Comparison of ENCODE assay signal across 9 cellular contexts in genomic region chr12:23950011-23950774, GRCh38. TPM values are rescaled to one million over a fixed set of nuclear protein-coding genes. Genes with fewer than 3 reads are reported as not detected.
DNase-seq lines count a peak whose midpoint lies in the region; ATAC-seq and TF ChIP-seq lines count a peak whose summit lies in the region.
"Had no signal": no experiment of that assay in that cellular context is flagged by ENCODE, and none has a peak within 500 bp of the region (broad histone marks: within the 10 kb centered on the region; RNA-seq: fewer than 3 reads in every experiment).

No MANE protein-coding gene starts in this region.

- H3K9ac ChIP-seq in liver (ENCODE audit: low read depth in 1 of 2, low read length in 2 of 2): peak overlapping the region; percentile 78 to 81

- no peak for ATAC-seq in GM21360 (IDR thresholded peaks at IDR 0.05; ENCODE audit: unreplicated experiment)

- H3K4me1 ChIP-seq in liver (ENCODE audit: control insufficient read depth in 4 of 4, insufficient read depth in 4 of 4, low read length in 3 of 4) (peaks cover 0 to 38% (median 18%) of the 10 kb centered on the region in 4 donors), tibial nerve (peaks cover 0 to 14% (median 2%) of the 10 kb centered on the region in 4 donors)

- H3K27me3 ChIP-seq in liver (ENCODE audit: control insufficient read depth in 4 of 4, insufficient read depth in 4 of 4, low read length in 3 of 4): no peaks in the 10 kb centered on the region
- H3K27me3 ChIP-seq in tibial nerve: no peaks in the 10 kb centered on the region

- H3K36me3 ChIP-seq in liver (ENCODE audit: control insufficient read depth in 4 of 4, insufficient read depth in 3 of 4, low read depth in 1 of 4, low read length in 3 of 4) (no peaks in the 10 kb centered on the region), tibial nerve (no peaks in the 10 kb centered on the region)

- H3K9me3 ChIP-seq in liver (ENCODE audit: control insufficient read depth in 4 of 4, low read length in 3 of 4) (no peaks in the 10 kb centered on the region), tibial nerve (no peaks in the 10 kb centered on the region)

- WGBS in liver: 1% methylated on average over 20 of the region's 20 CpGs
- WGBS in tibial nerve, 2 donors: 1% methylated on average over 20 of the region's 20 CpGs

- no peak for TF ChIP-seq EP300 in tibial nerve (IDR thresholded peaks at IDR 0.05)

- TF ChIP-seq POLR2A in tibial nerve (IDR thresholded peaks at IDR 0.05): no peak

- TF ChIP-seq CTCF in liver (IDR thresholded peaks at IDR 0.05; ENCODE audit: low read depth, low read length, missing input control) (no peak), tibial nerve (IDR thresholded peaks at IDR 0.05) (peak in 1 of 5 experiments; percentile 16)

- DNase-seq in NCI-H1417 (lab: John Stamatoyannopoulos, UW) (peak in 2 of 3 experiments; percentile 55 to 68), NCI-H1417 treated with DMSO at 0.1 percent for 48 hours (lab: John Stamatoyannopoulos, UW) (no peak), ecto neural progenitor cell (ENCODE audit: low spot score) (peak; percentile 69), tibial nerve (ENCODE audit: low spot score in 2 of 2) (peak in 1 of 2 donors; percentile 13), NCI-H2227 (lab: John Stamatoyannopoulos, UW; ENCODE audit: unreplicated experiment) (no peak), T1000 (lab: John Stamatoyannopoulos, UW) (no peak)
- DNase-seq: ACHN had no signal

- H3K4me3 ChIP-seq in liver (ENCODE audit: low read depth in 1 of 3, low read length in 3 of 3): peak overlapping the region; percentile 50 to 81 (median 62)
- H3K4me3 ChIP-seq in tibial nerve: peak overlapping the region; percentile 36 to 58 (median 44)

- no peak for TF ChIP-seq RAD21 in liver (IDR thresholded peaks at IDR 0.05)

- H3K27ac ChIP-seq in liver (ENCODE audit: low read depth in 1 of 2, low read length in 2 of 2) (peak overlapping the region; percentile 63 to 84), tibial nerve (peak overlapping the region in 3 of 4 donors; percentile 28 to 78 (median 46))

TF ChIP-seq in liver, 16 proteins besides CTCF, POLR2A, EP300 and RAD21:
- TF ChIP-seq EGR1 (IDR thresholded peaks at IDR 0.05; ENCODE audit: low read depth in 2 of 2) (no peak), FOXA2 (IDR thresholded peaks at IDR 0.05) (no peak), TAF1 (conservative IDR thresholded peaks at IDR 0.05) (no peak), ZBTB33 (IDR thresholded peaks at IDR 0.05) (no peak), MAX (IDR thresholded peaks at IDR 0.05) (no peak), JUND (IDR thresholded peaks at IDR 0.05) (no peak), SP1 (IDR thresholded peaks at IDR 0.05) (no peak), HNF4G (IDR thresholded peaks at IDR 0.05) (no peak), FOXA1 (IDR thresholded peaks at IDR 0.05) (no peak), REST (IDR thresholded peaks at IDR 0.05) (no peak), RXRA (IDR thresholded peaks at IDR 0.05) (no peak), NR2F2 (IDR thresholded peaks at IDR 0.05) (no peak), ATF3 (IDR thresholded peaks at IDR 0.05) (no peak), YY1 (IDR thresholded peaks at IDR 0.05) (no peak), GABPA (IDR thresholded peaks at IDR 0.05 in 1 of 2, conservative IDR thresholded peaks at IDR 0.05 in 1 of 2) (no peak), HNF4A (conservative IDR thresholded peaks at IDR 0.05) (no peak)

RNA-seq across cellular contexts. Expression of gene SOX5, which starts 0.7 kb away (rescaled TPM):
- total RNA-seq in liver (10 to 100 TPM in 1 of 2 donors, 1 to 10 TPM in 1; 8.4 to 42.4 TPM), tibial nerve (10 to 100 TPM; 24.0 to 53.8 (median 38.6) TPM)
- 10 to 100 TPM in 1 of 2 donors, 1 to 10 TPM in 1; 2.3 to 16.2 TPM for polyA plus RNA-seq in liver

Comparison
In these comparisons a context has a peak if more than half of its experiments do, and no peak if none do; other contexts are left out.
1. DNase-seq: peak in NCI-H1417 (2 of 3) and ecto neural progenitor cell (single experiment); none in NCI-H1417 treated with DMSO at 0.1 percent for 48 hours (single experiment), NCI-H2227 (single experiment) and T1000 (single experiment).